12 cellular contexts compared by ENCODE assay signal in the genomic region with DNA sequence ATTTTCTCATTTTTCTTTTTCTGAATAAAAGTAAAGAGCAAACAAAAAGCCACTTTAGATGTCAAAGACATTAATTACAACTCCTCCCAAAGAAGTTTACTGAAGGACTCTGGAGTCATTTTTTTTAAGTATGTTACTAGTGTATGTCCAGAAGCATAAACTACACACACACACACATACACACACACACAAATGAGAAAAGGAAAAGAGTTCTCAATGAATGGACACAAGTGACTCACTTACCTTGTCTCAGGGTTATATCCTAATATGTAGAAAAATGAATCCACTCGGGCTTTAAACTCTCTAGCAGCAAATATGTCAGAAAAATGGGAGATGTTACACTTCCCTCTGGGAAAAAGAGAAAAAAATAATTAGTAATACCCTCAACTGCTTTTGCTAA.
DNase-seq lines count a peak whose midpoint lies in the region; ATAC-seq, FAIRE-seq and TF ChIP-seq lines count a peak whose summit lies in the region.
"Had no signal": no experiment of that assay in that cellular context is flagged by ENCODE, and none has a peak within 500 bp of the region (broad histone marks: within the 10 kb centered on the region; RNA-seq: fewer than 3 reads in every experiment).

No MANE protein-coding gene starts in this region.

- in situ Hi-C loops in K562 (cut with MboI): no loop called here

- H3K9me3 Mint-ChIP-seq in activated naive CD4-positive, alpha-beta T cell treated with anti-CD3 and anti-CD28 coated beads, Interleukin-2, amount 50 U/mL, for 72 hours: peaks cover 0 to 8% of the 10 kb centered on the region in 2 donors
- peaks cover 15% of the 10 kb centered on the region for H3K9me3 Mint-ChIP-seq in nephron progenitor cell
- H3K9me3 Mint-ChIP-seq in naive thymus-derived CD8-positive, alpha-beta T cell: peaks cover 0 to 9% (median 2%) of the 10 kb centered on the region in 9 donors

- no peak for DNase-seq in activated naive CD4-positive, alpha-beta T cell treated with anti-CD3 and anti-CD28 coated beads, Interleukin-2, amount 50 U/mL, for 72 hours (ENCODE audit: low spot score in 2 of 2)
- DNase-seq in activated naive CD4-positive, alpha-beta T cell (lab: John Stamatoyannopoulos, UW): no peak
- DNase-seq in K562 (ENCODE audit: extremely low read depth in 1 of 4, low spot score in 3 of 4) (no peak), nephron progenitor cell (no peak), NCI-H748 treated with DMSO at 0.1 percent for 48 hours (lab: John Stamatoyannopoulos, UW) (no peak), HuH-7 (ENCODE audit: low spot score) (no peak), NCI-H2107 treated with DMSO at 0.1 percent for 48 hours (lab: John Stamatoyannopoulos, UW; ENCODE audit: unreplicated experiment) (no peak)
- no peak for DNase-seq in naive thymus-derived CD8-positive, alpha-beta T cell
- DNase-seq: DMS53; effector CD4-positive, alpha-beta T cell; NCI-H2171; spleen had no signal

- H3K4me1 Mint-ChIP-seq in nephron progenitor cell: peaks cover 45% of the 10 kb centered on the region
- H3K4me1 Mint-ChIP-seq in naive thymus-derived CD8-positive, alpha-beta T cell: peaks cover 2 to 17% (median 11%) of the 10 kb centered on the region in 4 donors

- peak overlapping the region; percentile 74; the same call in 2 of the 3 replicates for H3K27ac ChIP-seq in K562 (ENCODE audit: extremely low read depth, low read depth, low read length)
- H3K27ac ChIP-seq: spleen had no signal

- H3K27me3 Mint-ChIP-seq in nephron progenitor cell (ENCODE audit: low read depth, poor library complexity): no peaks in the 10 kb centered on the region
- no peaks in the 10 kb centered on the region for H3K27me3 Mint-ChIP-seq in naive thymus-derived CD8-positive, alpha-beta T cell

- H3K4me2 ChIP-seq in K562 (ENCODE audit: insufficient read depth, low read length): no peak overlapping the region

- peaks cover 11 to 33% of the 10 kb centered on the region in 2 donors for H3K36me3 Mint-ChIP-seq in activated naive CD4-positive, alpha-beta T cell treated with anti-CD3 and anti-CD28 coated beads, Interleukin-2, amount 50 U/mL, for 72 hours
- peaks cover 70% of the 10 kb centered on the region for H3K36me3 Mint-ChIP-seq in nephron progenitor cell (ENCODE audit: low read depth)
- peaks cover 8 to 25% (median 23%) of the 10 kb centered on the region in 3 donors for H3K36me3 Mint-ChIP-seq in naive thymus-derived CD8-positive, alpha-beta T cell

- no peak for FAIRE-seq in K562 (lab: Jason Lieb, UNC)

- TF ChIP-seq RAD21 in K562 (CRISPR knock-in tag; conservative IDR thresholded peaks at IDR 0.05 in 1 of 2, IDR thresholded peaks at IDR 0.05 in 1 of 2): no peak

- CTCF ChIA-PET in K562 (lab: Yijun Ruan, JAX; ENCODE audit: low intra/inter-chr PET ratio): no interaction called here

- no peak for TF ChIP-seq POLR2A in K562 (conservative IDR thresholded peaks at IDR 0.05)

- no peaks in the 10 kb centered on the region for H3K9me1 ChIP-seq in K562 (ENCODE audit: control insufficient read depth, insufficient read depth, low read length)

- TF ChIP-seq EP300 in K562 (IDR thresholded peaks at IDR 0.05; ENCODE audit: low read length): no peak

- H3K27me3 ChIP-seq in K562 (ENCODE audit: control insufficient read depth in 2 of 2, insufficient read depth in 2 of 2, low read length in 2 of 2): no peaks in the 10 kb centered on the region
- H3K27me3 ChIP-seq: spleen had no signal

- intact Hi-C loops in K562 (cut with micrococcal nuclease): no loop called here

- H3K79me2 ChIP-seq in K562 (ENCODE audit: control insufficient read depth, insufficient read depth, low read length): peaks cover 7% of the 10 kb centered on the region; the same call in 2 of the 3 replicates

- no peaks in the 10 kb centered on the region for H4K20me1 ChIP-seq in K562 (replicated peaks; ENCODE audit: control insufficient read depth, insufficient read depth, low read length)

- no TSS peak for BruUV-seq in K562 (replicated peaks; lab: Mats Ljungman, UMichigan)

- no peak overlapping the region for H2AFZ ChIP-seq in K562 (ENCODE audit: low read depth, low read length)

- H3K9ac ChIP-seq in K562 (ENCODE audit: insufficient read depth in 1 of 2, low read depth in 2 of 2, low read length in 2 of 2): peak overlapping the region in 1 of 2 experiments; percentile 12; a peak in 1 of 4 replicates

- H3K4me3 Mint-ChIP-seq in nephron progenitor cell: no peak overlapping the region
- no peak overlapping the region for H3K4me3 Mint-ChIP-seq in naive thymus-derived CD8-positive, alpha-beta T cell

- peaks cover 3 to 20% of the 10 kb centered on the region in 2 experiments; a peak in 3 of 5 replicates for H3K4me1 ChIP-seq in K562 (replicated peaks in 1 of 2; ENCODE audit: control insufficient read depth in 2 of 2, insufficient read depth in 2 of 2, low read length in 2 of 2)

- H3K4me3 ChIP-seq in K562: no peak overlapping the region
- H3K4me3 ChIP-seq: spleen had no signal

- ATAC-seq in activated naive CD4-positive, alpha-beta T cell treated with anti-CD3 and anti-CD28 coated beads, Interleukin-2, amount 50 U/mL, for 72 hours: peak in 1 of 2 donors; percentile 27
- ATAC-seq in K562: no peak
- no peak for ATAC-seq in naive thymus-derived CD8-positive, alpha-beta T cell

- peak overlapping the region; percentile 85 to 100 for H3K27ac Mint-ChIP-seq in activated naive CD4-positive, alpha-beta T cell treated with anti-CD3 and anti-CD28 coated beads, Interleukin-2, amount 50 U/mL, for 72 hours
- H3K27ac Mint-ChIP-seq in nephron progenitor cell: peak overlapping the region; percentile 94
- peak overlapping the region in 2 of 10 donors; percentile 54 to 61 for H3K27ac Mint-ChIP-seq in naive thymus-derived CD8-positive, alpha-beta T cell

- TF ChIP-seq CTCF in K562 (IDR thresholded peaks at IDR 0.05 in 2 of 3, conservative IDR thresholded peaks at IDR 0.05 in 1 of 3; ENCODE audit: insufficient read depth in 2 of 3, low read depth in 1 of 3, low read length in 3 of 3) (no peak), nephron progenitor cell (IDR thresholded peaks at IDR 0.05) (no peak)

- WGBS in K562 (ENCODE audit: insufficient coverage, low coverage, missing lambda C conversion rate): 19% methylated on average over 1 of the region's 1 CpG

- POLR2A ChIA-PET in K562 (lab: Yijun Ruan, JAX): interaction anchor here (0.6 to 1.6 kb wide), 2 partner anchors 8 to 207 kb away, joined by 3 to 5 read pairs; no protein-coding TSS in a partner anchor
- POLR2A ChIA-PET in naive thymus-derived CD8-positive, alpha-beta T cell (lab: Charles Lee): no interaction called here

- H3K9me3 ChIP-seq in K562 (replicated peaks; ENCODE audit: control insufficient read depth, insufficient read depth, low read depth, low read length): peaks cover 5% of the 10 kb centered on the region; the same call in 1 of the 2 replicates

- H3K36me3 ChIP-seq in K562 (ENCODE audit: control insufficient read depth, insufficient read depth, low read length): peaks cover 21% of the 10 kb centered on the region; the same call in 2 of the 3 replicates

TF ChIP-seq in K562, 482 proteins besides CTCF, POLR2A, EP300 and RAD21 (continues in another document):
- TF ChIP-seq, protein P1, sequence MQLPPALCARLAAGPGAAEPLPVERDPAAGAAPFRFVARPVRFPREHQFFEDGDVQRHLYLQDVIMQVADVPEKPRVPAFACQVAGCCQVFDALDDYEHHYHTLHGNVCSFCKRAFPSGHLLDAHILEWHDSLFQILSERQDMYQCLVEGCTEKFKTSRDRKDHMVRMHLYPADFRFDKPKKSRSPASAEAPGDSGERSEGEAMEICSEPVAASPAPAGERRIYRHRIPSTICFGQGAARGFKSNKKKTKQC (CRISPR knock-in tag; IDR thresholded peaks at IDR 0.05): no peak
- TF ChIP-seq NCOA1 (IDR thresholded peaks at IDR 0.05; ENCODE audit: low read depth) (no peak), NBN (IDR thresholded peaks at IDR 0.05; ENCODE audit: low read depth) (no peak), FOSL1 (tag; conservative IDR thresholded peaks at IDR 0.05) (peak; percentile 17; the same call in 1 of the 2 replicates), KDM1A (IDR thresholded peaks at IDR 0.05) (no peak), HEY1 (CRISPR knock-in tag; IDR thresholded peaks at IDR 0.05; ENCODE audit: borderline replicate concordance) (no peak), ZKSCAN1 (IDR thresholded peaks at IDR 0.05; ENCODE audit: low read depth, low read length) (no peak)
- TF ChIP-seq, protein P2, sequence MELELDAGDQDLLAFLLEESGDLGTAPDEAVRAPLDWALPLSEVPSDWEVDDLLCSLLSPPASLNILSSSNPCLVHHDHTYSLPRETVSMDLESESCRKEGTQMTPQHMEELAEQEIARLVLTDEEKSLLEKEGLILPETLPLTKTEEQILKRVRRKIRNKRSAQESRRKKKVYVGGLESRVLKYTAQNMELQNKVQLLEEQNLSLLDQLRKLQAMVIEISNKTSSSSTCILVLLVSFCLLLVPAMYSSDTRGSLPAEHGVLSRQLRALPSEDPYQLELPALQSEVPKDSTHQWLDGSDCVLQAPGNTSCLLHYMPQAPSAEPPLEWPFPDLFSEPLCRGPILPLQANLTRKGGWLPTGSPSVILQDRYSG (tag; conservative IDR thresholded peaks at IDR 0.05; ENCODE audit: low read depth): 0 out of 2 replicates have a peak, but pooled peaks have one; percentile 37
